ENCODE assay signal across 27 cellular contexts in the genomic region with DNA sequence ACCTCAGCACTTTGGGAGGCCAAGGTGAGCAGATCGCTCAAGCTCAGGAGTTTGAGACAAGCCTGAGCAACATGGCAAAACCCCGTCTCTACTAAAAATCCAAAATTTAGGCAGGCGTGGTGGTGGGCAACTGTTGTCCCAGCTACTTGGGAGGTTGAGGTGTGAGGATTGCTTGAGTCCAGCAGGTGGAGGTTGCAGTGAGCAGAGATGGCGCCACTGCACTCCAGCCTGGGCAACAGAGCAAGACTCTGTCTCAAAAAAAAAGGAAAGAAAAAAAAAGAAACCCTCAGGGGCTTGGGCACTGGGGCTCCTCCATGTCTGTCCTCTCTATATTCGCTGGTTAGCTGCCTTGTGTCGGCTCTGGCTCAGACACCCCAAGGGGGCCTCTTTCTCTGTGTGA.
"Had no signal": no experiment of that assay in that cellular context is flagged by ENCODE, and none has a peak within 500 bp of the region (broad histone marks: within the 10 kb centered on the region; RNA-seq: fewer than 3 reads in every experiment).

No MANE protein-coding gene starts in this region.

- H3K9me3 ChIP-seq: lower lobe of right lung, prostate gland, sigmoid colon, stomach, thoracic aorta, transverse colon had no signal

- H3K27ac Mint-ChIP-seq: dendritic cell treated with granulocyte-macrophage colony-stimulating factor and Interleukin-4, amounts not matched to agents 40 ng/mL and 50 ng/mL, for 4 days; memory B cell; mesothelial cell of epicardium; natural killer cell; neural progenitor cell had no signal

- H3K4me1 ChIP-seq: prostate gland had no signal

- H2AFZ ChIP-seq: neural progenitor cell had no signal

- H3K4me3 Mint-ChIP-seq: dendritic cell treated with granulocyte-macrophage colony-stimulating factor and Interleukin-4, amounts not matched to agents 40 ng/mL and 50 ng/mL, for 4 days; memory B cell; mesothelial cell of epicardium; natural killer cell; neural progenitor cell had no signal

- DNase-seq: cerebellar nuclear complex; erythroblast; foreskin keratinocyte; head of caudate nucleus; hypothalamus; kidney glomerular epithelial cell; lower lobe of right lung; natural killer cell; occipital lobe; sigmoid colon; small intestine; stimulated activated CD4-positive, alpha-beta T cell treated with anti-CD3 and anti-CD28 coated beads, Interleukin-12 subunit alpha, Interleukin-12 subunit beta, amount 100 ng/mL, for 4 hours; stimulated activated naive CD4-positive, alpha-beta T cell; stomach; substantia nigra; transverse colon had no signal

- H3K4me1 Mint-ChIP-seq: memory B cell, natural killer cell had no signal

- H3K27me3 ChIP-seq: foreskin keratinocyte, neural progenitor cell, sigmoid colon, stomach, transverse colon had no signal

- H3K36me3 ChIP-seq: lower lobe of right lung, neural progenitor cell, prostate gland, sigmoid colon, stomach, thoracic aorta, transverse colon had no signal

- ATAC-seq: foreskin keratinocyte, left lobe of liver, lower lobe of right lung, natural killer cell had no signal

- FAIRE-seq: colon, endothelial cell of umbilical vein, islet of Langerhans, small intestine had no signal

- H3K27ac ChIP-seq: foreskin keratinocyte, lower lobe of right lung, neural progenitor cell, parathyroid adenoma, prostate gland, stomach, thoracic aorta, transverse colon had no signal

- H3K9me3 Mint-ChIP-seq: dendritic cell treated with granulocyte-macrophage colony-stimulating factor and Interleukin-4, amounts not matched to agents 40 ng/mL and 50 ng/mL, for 4 days; memory B cell; mesothelial cell of epicardium; natural killer cell; neural progenitor cell had no signal

- H3K36me3 Mint-ChIP-seq: memory B cell, mesothelial cell of epicardium, natural killer cell, neural progenitor cell had no signal

- H3K4me3 ChIP-seq: lower lobe of right lung, neural progenitor cell, prostate gland, sigmoid colon, stomach, thoracic aorta, transverse colon had no signal

- H3K9ac ChIP-seq: neural progenitor cell, parathyroid adenoma had no signal

- H3K4me2 ChIP-seq: neural progenitor cell had no signal
